ENCODE assay signal across 35 cellular contexts in genomic region chr19:31625575-31625974, GRCh38.
"Had no signal": no experiment of that assay in that cellular context is flagged by ENCODE, and none has a peak within 500 bp of the region (broad histone marks: within the 10 kb centered on the region; RNA-seq: fewer than 3 reads in every experiment).

No MANE protein-coding gene starts in this region.

- H3K36me3 ChIP-seq: MG63 had no signal

- DNase-seq: Karpas-422, Kasumi-1, MG63, MM.1S, MV-4-11, NCI-H1048, NCI-H1092, NCI-H1092 treated with DMSO at 0.1 percent for 48 hours, NCI-H1105, NCI-H1105 treated with DMSO at 0.1 percent for 48 hours, NCI-H1417, NCI-H1417 treated with DMSO at 0.1 percent for 48 hours, NCI-H1436, NCI-H1436 treated with DMSO at 0.1 percent for 48 hours, NCI-H146, NCI-H1694, NCI-H1694 treated with DMSO at 0.1 percent for 48 hours, NCI-H187, NCI-H187 treated with DMSO at 0.1 percent for 48 hours, NCI-H1930, NCI-H2029, NCI-H2029 treated with DMSO at 0.1 percent for 48 hours, NCI-H2081, NCI-H2081 treated with DMSO at 0.1 percent for 48 hours, NCI-H2107, NCI-H2171, NCI-H2171 treated with DMSO at 0.1 percent for 48 hours, NCI-H2227 treated with DMSO at 0.1 percent for 48 hours, NCI-H226, NCI-H345, NCI-H446, NCI-H446 treated with DMSO at 0.1 percent for 48 hours, NCI-H510A, NCI-H510A treated with DMSO at 0.1 percent for 48 hours, NCI-H524 had no signal

- H3K27me3 ChIP-seq: MG63 had no signal

- H3K4me3 ChIP-seq: MG63 had no signal
